7 cellular contexts compared by ENCODE assay signal in genomic region chr10:48306870-48307531, GRCh38. TPM values are rescaled to one million over a fixed set of nuclear protein-coding genes. Genes with fewer than 3 reads are reported as not detected.
DNase-seq lines count a peak whose midpoint lies in the region; TF ChIP-seq lines count a peak whose summit lies in the region.

No MANE protein-coding gene starts in this region.

- no peak for TF ChIP-seq CTCF in GM12865 (IDR thresholded peaks at IDR 0.05; ENCODE audit: insufficient read depth, low read depth, low read length, missing control alignments)
- TF ChIP-seq CTCF in LNCaP clone FGC (IDR thresholded peaks at IDR 0.05; ENCODE audit: control insufficient read depth, extremely low read depth, insufficient read depth) = no peak

- H3K4me3 ChIP-seq in GM12865 (ENCODE audit: low read depth, low read length) = peak overlapping the region; percentile 92
- H3K4me3 ChIP-seq in LNCaP clone FGC (ENCODE audit: low read depth, low read length) = peak overlapping the region; percentile 63

- DNase-seq in GM12865 (ENCODE audit: low read depth) (peak; percentile 57), H4 (ENCODE audit: low spot score) (peak; percentile 20), LNCaP clone FGC (ENCODE audit: low read depth) (no peak), dermis microvascular lymphatic vessel endothelial cell (ENCODE audit: low read depth in 2 of 2) (peak; percentile 16 to 77), medulla oblongata (ENCODE audit: extremely low spot score) (peak; percentile 49)
- DNase-seq in activated CD4-positive, CD25-positive, alpha-beta regulatory T cell (lab: John Stamatoyannopoulos, UW) = peak; percentile 43 to 62 (median 58)
- peak; percentile 45 to 59 for DNase-seq in stimulated activated CD8-positive, alpha-beta memory T cell treated with anti-CD3 and anti-CD28 coated beads, Interleukin-15, amount 100 ng/mL, for 4 hours (ENCODE audit: low read depth in 2 of 2)

RNA-seq across cellular contexts. Expression of gene MAPK8, which starts 0.5 kb away (rescaled TPM):
- 68.7 and 71.1 TPM in 2 replicates for total RNA-seq in H4 (2014; rRNA removed; shearing (Covaris generic))
- 32.3 and 46.3 TPM in 2 replicates for total RNA-seq in dermis microvascular lymphatic vessel endothelial cell

RNA-seq across cellular contexts. Expression of gene FRMPD2, which starts 32.5 kb away (rescaled TPM):
- 0.02 TPM in 1 of 2 replicates, not detected in the other for total RNA-seq in H4 (2014; rRNA removed; shearing (Covaris generic))
- 0.13 TPM in 2 replicates for total RNA-seq in dermis microvascular lymphatic vessel endothelial cell
